Comparison of ENCODE assay signal across 3 cellular contexts in genomic region chr11:110538154-110538553, GRCh38.
"Had no signal": no experiment of that assay in that cellular context is flagged by ENCODE, and none has a peak within 500 bp of the region (broad histone marks: within the 10 kb centered on the region; RNA-seq: fewer than 3 reads in every experiment).

No MANE protein-coding gene starts in this region.

- H3K4me3 ChIP-seq: GM12878 had no signal

- DNase-seq: GDM1, GF-D8 had no signal

- ATAC-seq: GM12878 had no signal
